ENCODE assay signal across 13 cellular contexts in genomic region chr6:131292145-131292938, GRCh38.
DNase-seq lines count a peak whose midpoint lies in the region; ATAC-seq lines count a peak whose summit lies in the region.
"Had no signal": no experiment of that assay in that cellular context is flagged by ENCODE, and none has a peak within 500 bp of the region (broad histone marks: within the 10 kb centered on the region; RNA-seq: fewer than 3 reads in every experiment).

No MANE protein-coding gene starts in this region.

- intact Hi-C loops in left colon (cut with DNase I, micrococcal nuclease) = no loop called here

- H3K27me3 Mint-ChIP-seq in activated T-cell treated with anti-CD3 and anti-CD28 coated beads, Interleukin-2, amount 50 U/mL, for 72 hours (ENCODE audit: low read depth) = no peaks in the 10 kb centered on the region
- no peaks in the 10 kb centered on the region for H3K27me3 Mint-ChIP-seq in activated T-cell treated with anti-CD3 and anti-CD28 coated beads, Interleukin-2, amount 50 U/mL, for 4 hours (ENCODE audit: low read depth)

- no peak for DNase-seq in activated T-cell treated with anti-CD3 and anti-CD28 coated beads, Interleukin-2, amount 50 U/mL, for 72 hours
- no peak for DNase-seq in activated T-cell treated with anti-CD3 and anti-CD28 coated beads, Interleukin-2, amount 50 U/mL, for 4 hours
- DNase-seq in SK-MEL-5 (ENCODE audit: low read depth, low spot score) (peak; percentile 29), left colon (no peak), nucleus accumbens (lab: John Stamatoyannopoulos, UW) (no peak), NCI-H526 treated with DMSO at 0.1 percent for 48 hours (lab: John Stamatoyannopoulos, UW) (no peak), SKM-1 treated with dmso at 0.1 percent for 144 hours (lab: John Stamatoyannopoulos, UW; ENCODE audit: unreplicated experiment) (no peak)
- DNase-seq in stimulated activated effector memory CD8-positive, alpha-beta T cell treated with anti-CD3 and anti-CD28 coated beads, Interleukin-12 subunit alpha, Interleukin-12 subunit beta, amount 100 ng/mL, for 72 hours (ENCODE audit: low spot score in 2 of 2) = no peak
- DNase-seq: colonic mucosa; DMS153; HFFc6; NCI-H2081; stimulated activated CD4-positive, alpha-beta T cell treated with anti-CD3 and anti-CD28 coated beads, Interleukin-12 subunit alpha, Interleukin-12 subunit beta, amount 100 ng/mL, for 4 hours had no signal

- H3K9me3 Mint-ChIP-seq in activated T-cell treated with anti-CD3 and anti-CD28 coated beads, Interleukin-2, amount 50 U/mL, for 72 hours = no peaks in the 10 kb centered on the region
- no peaks in the 10 kb centered on the region for H3K9me3 Mint-ChIP-seq in activated T-cell treated with anti-CD3 and anti-CD28 coated beads, Interleukin-2, amount 50 U/mL, for 4 hours
- H3K9me3 Mint-ChIP-seq in stimulated activated effector memory CD8-positive, alpha-beta T cell treated with anti-CD3 and anti-CD28 coated beads, Interleukin-12 subunit alpha, Interleukin-12 subunit beta, amount 100 ng/mL, for 72 hours = no peaks in the 10 kb centered on the region
- H3K9me3 Mint-ChIP-seq: HFFc6 had no signal

- no peak overlapping the region for H3K4me3 Mint-ChIP-seq in activated T-cell treated with anti-CD3 and anti-CD28 coated beads, Interleukin-2, amount 50 U/mL, for 72 hours
- no peak overlapping the region for H3K4me3 Mint-ChIP-seq in activated T-cell treated with anti-CD3 and anti-CD28 coated beads, Interleukin-2, amount 50 U/mL, for 4 hours
- H3K4me3 Mint-ChIP-seq in stimulated activated effector memory CD8-positive, alpha-beta T cell treated with anti-CD3 and anti-CD28 coated beads, Interleukin-12 subunit alpha, Interleukin-12 subunit beta, amount 100 ng/mL, for 72 hours = no peak overlapping the region
- H3K4me3 Mint-ChIP-seq: HFFc6 had no signal

- peaks cover 18% of the 10 kb centered on the region for H3K4me1 Mint-ChIP-seq in activated T-cell treated with anti-CD3 and anti-CD28 coated beads, Interleukin-2, amount 50 U/mL, for 72 hours (ENCODE audit: low read depth)
- H3K4me1 Mint-ChIP-seq in activated T-cell treated with anti-CD3 and anti-CD28 coated beads, Interleukin-2, amount 50 U/mL, for 4 hours (ENCODE audit: low read depth) = peaks cover 17% of the 10 kb centered on the region
- H3K4me1 Mint-ChIP-seq in stimulated activated effector memory CD8-positive, alpha-beta T cell treated with anti-CD3 and anti-CD28 coated beads, Interleukin-12 subunit alpha, Interleukin-12 subunit beta, amount 100 ng/mL, for 72 hours = peaks cover 6% of the 10 kb centered on the region

- in situ Hi-C loops in SK-MEL-5 (cut with HindIII; ENCODE audit: low pct_unique_long_range_greater_than_20kb, low sequenced_read_pairs) = no loop called here

- ATAC-seq in activated T-cell treated with anti-CD3 and anti-CD28 coated beads, Interleukin-2, amount 50 U/mL, for 72 hours (replicated peaks in 1 of 2) = no peak
- no peak for ATAC-seq in activated T-cell treated with anti-CD3 and anti-CD28 coated beads, Interleukin-2, amount 50 U/mL, for 4 hours
- peak; percentile 67 for ATAC-seq in left colon
- no peak for ATAC-seq in stimulated activated effector memory CD8-positive, alpha-beta T cell treated with anti-CD3 and anti-CD28 coated beads, Interleukin-12 subunit alpha, Interleukin-12 subunit beta, amount 100 ng/mL, for 72 hours

- H3K36me3 Mint-ChIP-seq in activated T-cell treated with anti-CD3 and anti-CD28 coated beads, Interleukin-2, amount 50 U/mL, for 72 hours (ENCODE audit: insufficient read depth in 2 of 2) = no peaks in the 10 kb centered on the region
- peaks cover 6% of the 10 kb centered on the region for H3K36me3 Mint-ChIP-seq in activated T-cell treated with anti-CD3 and anti-CD28 coated beads, Interleukin-2, amount 50 U/mL, for 4 hours (ENCODE audit: insufficient read depth)
- H3K36me3 Mint-ChIP-seq in stimulated activated effector memory CD8-positive, alpha-beta T cell treated with anti-CD3 and anti-CD28 coated beads, Interleukin-12 subunit alpha, Interleukin-12 subunit beta, amount 100 ng/mL, for 72 hours = no peaks in the 10 kb centered on the region

- H3K27ac Mint-ChIP-seq in activated T-cell treated with anti-CD3 and anti-CD28 coated beads, Interleukin-2, amount 50 U/mL, for 72 hours = peak overlapping the region; percentile 56
- H3K27ac Mint-ChIP-seq in stimulated activated effector memory CD8-positive, alpha-beta T cell treated with anti-CD3 and anti-CD28 coated beads, Interleukin-12 subunit alpha, Interleukin-12 subunit beta, amount 100 ng/mL, for 72 hours = peak overlapping the region; percentile 17
- H3K27ac Mint-ChIP-seq: HFFc6 had no signal
